In the genomic region with DNA sequence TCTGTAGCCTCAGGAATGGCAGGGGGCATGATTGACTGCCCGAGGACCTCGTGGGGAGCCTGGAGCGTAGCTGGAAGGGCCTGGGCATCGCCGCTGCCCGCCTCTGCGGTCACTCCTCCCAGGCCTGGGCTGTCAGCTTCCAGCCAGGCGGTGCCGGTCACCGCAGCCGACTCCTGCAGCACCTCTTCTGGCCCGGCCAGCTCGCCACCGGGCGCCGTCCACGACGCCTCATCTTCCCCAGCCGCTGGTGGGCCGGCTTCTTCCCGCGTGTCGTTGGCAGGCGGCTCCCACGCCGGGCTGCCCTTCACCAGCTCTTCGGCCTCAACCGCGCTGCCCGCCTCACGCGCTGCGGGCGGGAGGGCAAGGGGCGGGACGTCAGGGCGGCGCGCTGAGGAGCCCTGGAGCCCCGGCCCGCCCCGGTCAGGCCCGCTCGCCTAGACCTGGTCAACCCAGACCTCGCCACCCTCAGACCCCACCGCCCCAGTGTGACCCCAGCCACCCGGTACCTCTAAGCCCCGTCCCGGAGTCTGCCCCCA, we compare ENCODE assay signal across 8 cellular contexts. TPM values are rescaled to one million over a fixed set of nuclear protein-coding genes. Genes with fewer than 3 reads are reported as not detected.
A peak's percentile ranks its signal among the peaks of the same experiment; 100 is the strongest.
DNase-seq lines count a peak whose midpoint lies in the region; ATAC-seq, FAIRE-seq and TF ChIP-seq lines count a peak whose summit lies in the region.

No MANE protein-coding gene starts in this region.

- POLR2A ChIA-PET in SK-N-SH (lab: Yijun Ruan, JAX): no interaction called here

- H3K27me3 ChIP-seq in SK-N-SH (ENCODE audit: insufficient read depth) (peaks cover 7% of the 10 kb centered on the region; the same call in 1 of the 2 replicates), trophoblast cell (ENCODE audit: insufficient read depth, low read length) (peaks cover 30% of the 10 kb centered on the region)

- 3% methylated on average over 7 of the region's 49 CpGs for WGBS in SK-N-SH (ENCODE audit: low lambda C conversion rate)
- no CpG with 5 or more reads among the region's 49 CpGs for WGBS in trophoblast cell (ENCODE audit: extremely low coverage, insufficient coverage, insufficient read length)
- WGBS in lower leg skin, 2 donors: 7 to 15% methylated on average over 8 to 13 of the region's 49 CpGs

- no peak for TF ChIP-seq EP300 in SK-N-SH (IDR thresholded peaks at IDR 0.05; ENCODE audit: borderline replicate concordance in 1 of 2, low read depth in 1 of 2, low read length in 1 of 2)

- H3K79me2 ChIP-seq in SK-N-SH (ENCODE audit: insufficient read depth): no peaks in the 10 kb centered on the region
- H3K79me2 ChIP-seq in trophoblast cell (ENCODE audit: control insufficient read depth, insufficient read depth, low read length, poor library complexity): no peaks in the 10 kb centered on the region

- H3K36me3 ChIP-seq in SK-N-SH (replicated peaks in 1 of 2; ENCODE audit: control insufficient read depth in 1 of 2, insufficient read depth in 2 of 2, low read length in 1 of 2) (no peaks in the 10 kb centered on the region), trophoblast cell (ENCODE audit: control insufficient read depth in 1 of 2, insufficient read depth in 2 of 2, low read length in 2 of 2) (no peaks in the 10 kb centered on the region)

- H3K4me1 ChIP-seq in SK-N-SH (ENCODE audit: control insufficient read depth in 1 of 2, insufficient read depth in 2 of 2, low read depth in 1 of 2, low read length in 1 of 2) (peaks cover 0 to 13% of the 10 kb centered on the region in 2 experiments; a peak in 1 of 4 replicates), trophoblast cell (ENCODE audit: control insufficient read depth in 1 of 2, insufficient read depth in 2 of 2, low read length in 2 of 2) (peaks cover 7 to 10% of the 10 kb centered on the region in 2 experiments)

- no peak overlapping the region for H2AK5ac ChIP-seq in trophoblast cell (ENCODE audit: low read length)

- no peak for ATAC-seq in GM19452 (IDR thresholded peaks at IDR 0.05; ENCODE audit: unreplicated experiment)

- no peak for TF ChIP-seq POLR2A in lower leg skin (IDR thresholded peaks at IDR 0.05)
- no peak for TF ChIP-seq POLR2A in GM12891 (IDR thresholded peaks at IDR 0.05; ENCODE audit: low read depth, low read length)

- H3K27ac ChIP-seq in SK-N-SH (ENCODE audit: low read depth in 2 of 2, low read length in 1 of 2): no peak overlapping the region
- H3K27ac ChIP-seq in trophoblast cell (ENCODE audit: low read depth, low read length): no peak overlapping the region

- no peak overlapping the region for H4K91ac ChIP-seq in trophoblast cell (ENCODE audit: low read depth, low read length)

- H2BK120ac ChIP-seq in trophoblast cell (ENCODE audit: insufficient read depth, low read length, poor library complexity): no peak overlapping the region

- peak overlapping the region; percentile 82; the same call in 1 of the 2 replicates for H3K4me2 ChIP-seq in SK-N-SH
- peak overlapping the region; percentile 64 for H3K4me2 ChIP-seq in trophoblast cell (ENCODE audit: low read length)

- H3K9ac ChIP-seq in SK-N-SH (no peak overlapping the region), trophoblast cell (ENCODE audit: low read length) (no peak overlapping the region)

- no peaks in the 10 kb centered on the region for H3K9me3 ChIP-seq in SK-N-SH
- no peaks in the 10 kb centered on the region for H3K9me3 ChIP-seq in trophoblast cell (ENCODE audit: insufficient read depth, low read depth, low read length)

- no peak overlapping the region for H4K8ac ChIP-seq in trophoblast cell (ENCODE audit: low read depth, low read length)

- H3K14ac ChIP-seq in trophoblast cell (ENCODE audit: low read length): no peak overlapping the region

- TF ChIP-seq CTCF in SK-N-SH (IDR thresholded peaks at IDR 0.05) (no peak), foreskin fibroblast (IDR thresholded peaks at IDR 0.05; ENCODE audit: low read depth, low read length) (no peak), lower leg skin (IDR thresholded peaks at IDR 0.05) (no peak)

- H3K23ac ChIP-seq in trophoblast cell (ENCODE audit: low read length): no peak overlapping the region

- H2AFZ ChIP-seq in SK-N-SH (ENCODE audit: low read depth) (peak overlapping the region; percentile 82), trophoblast cell (ENCODE audit: insufficient read depth, low read length, poor library complexity) (peak overlapping the region; percentile 56)

- no peak overlapping the region for H2BK12ac ChIP-seq in trophoblast cell (ENCODE audit: low read length)

- DNase-seq in GM03348 (ENCODE audit: low spot score) (peak; percentile 51), SK-N-SH (peak; percentile 73), foreskin fibroblast (peak in 1 of 2 donors; percentile 42), trophoblast cell (peak in 1 of 2 donors; percentile 41), lower leg skin (ENCODE audit: low spot score in 2 of 2) (no peak), cerebellar nuclear complex (lab: John Stamatoyannopoulos, UW) (no peak), GM12891 (ENCODE audit: insufficient read length, low spot score) (no peak)

- intact Hi-C loops in lower leg skin (cut with DNase I; ENCODE audit: low total_unique reads): no loop called here

- no peak for TF ChIP-seq RAD21 in SK-N-SH (IDR thresholded peaks at IDR 0.05; ENCODE audit: low read length)

- no peaks in the 10 kb centered on the region for H3K9me2 ChIP-seq in SK-N-SH

- no peak overlapping the region for H2BK5ac ChIP-seq in trophoblast cell (ENCODE audit: low read depth, low read length, poor library complexity)

- CTCF ChIA-PET in SK-N-SH (lab: Yijun Ruan, JAX): interaction anchor here (0.7 to 1.5 kb wide), 4 partner anchors 16 to 101 kb away, joined by 3 to 4 read pairs (median 3); no protein-coding TSS in a partner anchor

- FAIRE-seq in GM12891 (lab: Jason Lieb, UNC): no peak

- H3K79me1 ChIP-seq in trophoblast cell (ENCODE audit: low read length): no peaks in the 10 kb centered on the region

- no peak overlapping the region for H3K4ac ChIP-seq in trophoblast cell (ENCODE audit: low read depth, low read length)

- no peaks in the 10 kb centered on the region for H4K20me1 ChIP-seq in SK-N-SH (ENCODE audit: insufficient read depth)

- H3K4me3 ChIP-seq in SK-N-SH (ENCODE audit: low read depth in 2 of 2, low read length in 1 of 2) (peak overlapping the region; percentile 37 to 57; a peak in 3 of 4 replicates), foreskin fibroblast (ENCODE audit: low read depth in 1 of 2, low read length in 2 of 2) (peak overlapping the region; percentile 37 to 49), trophoblast cell (ENCODE audit: low read depth, low read length) (peak overlapping the region; percentile 47), lower leg skin (ENCODE audit: low read depth, poor library complexity, severe bottlenecking) (no peak overlapping the region)

- H3K18ac ChIP-seq in trophoblast cell (ENCODE audit: low read length): no peak overlapping the region

- H3F3A ChIP-seq in SK-N-SH (replicated peaks; ENCODE audit: insufficient read depth): peaks cover 17% of the 10 kb centered on the region

- H4K12ac ChIP-seq in trophoblast cell (ENCODE audit: low read depth, low read length): no peak overlapping the region

TF ChIP-seq in SK-N-SH, 30 proteins besides CTCF, POLR2A, EP300 and RAD21:
- TF ChIP-seq TCF12 (IDR thresholded peaks at IDR 0.05) (no peak), POLR2AphosphoS5 (IDR thresholded peaks at IDR 0.05; ENCODE audit: low read depth, low read length) (no peak), RXRA (IDR thresholded peaks at IDR 0.05; ENCODE audit: borderline replicate concordance, low read depth) (no peak), MEF2A (IDR thresholded peaks at IDR 0.05; ENCODE audit: borderline replicate concordance, low read depth) (no peak), SMC3 (IDR thresholded peaks at IDR 0.05; ENCODE audit: low read depth, low read length) (no peak)
- TF ChIP-seq, protein P1, sequence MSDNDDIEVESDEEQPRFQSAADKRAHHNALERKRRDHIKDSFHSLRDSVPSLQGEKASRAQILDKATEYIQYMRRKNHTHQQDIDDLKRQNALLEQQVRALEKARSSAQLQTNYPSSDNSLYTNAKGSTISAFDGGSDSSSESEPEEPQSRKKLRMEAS (IDR thresholded peaks at IDR 0.05; ENCODE audit: low read depth): peak; percentile 72; the same call in 1 of the 2 replicates
- TF ChIP-seq, protein P2, sequence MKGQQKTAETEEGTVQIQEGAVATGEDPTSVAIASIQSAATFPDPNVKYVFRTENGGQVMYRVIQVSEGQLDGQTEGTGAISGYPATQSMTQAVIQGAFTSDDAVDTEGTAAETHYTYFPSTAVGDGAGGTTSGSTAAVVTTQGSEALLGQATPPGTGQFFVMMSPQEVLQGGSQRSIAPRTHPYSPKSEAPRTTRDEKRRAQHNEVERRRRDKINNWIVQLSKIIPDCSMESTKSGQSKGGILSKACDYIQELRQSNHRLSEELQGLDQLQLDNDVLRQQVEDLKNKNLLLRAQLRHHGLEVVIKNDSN (IDR thresholded peaks at IDR 0.05; ENCODE audit: borderline replicate concordance, low read depth): no peak
TF ChIP-seq in SK-N-SH: peak in this region for 1.

TF ChIP-seq in GM12891, 5 proteins besides CTCF, POLR2A, EP300 and RAD21:
- no peak for TF ChIP-seq TAF1 (IDR thresholded peaks at IDR 0.05; ENCODE audit: low read depth, low read length)
- no peak for TF ChIP-seq SPI1 (IDR thresholded peaks at IDR 0.05; ENCODE audit: low read depth, low read length)
- TF ChIP-seq POU2F2 (IDR thresholded peaks at IDR 0.05; ENCODE audit: low read depth, low read length): no peak
- TF ChIP-seq POLR2AphosphoS5 (IDR thresholded peaks at IDR 0.05; ENCODE audit: low read depth, low read length): no peak
- TF ChIP-seq PAX5 (IDR thresholded peaks at IDR 0.05; ENCODE audit: insufficient read depth, low read length, severe bottlenecking): no peak

RNA-seq across cellular contexts. Expression of a gene that starts 1.0 kb away (rescaled TPM):
- 0.36 and 0.58 TPM in 2 replicates for polyA plus RNA-seq in SK-N-SH (2012; rRNA removed)
- 0.39 and 0.50 TPM in 2 replicates for polyA plus RNA-seq in SK-N-SH (2012; cell fraction: cytosol; rRNA removed)
- 0.32 and 0.46 TPM in 2 replicates for polyA plus RNA-seq in SK-N-SH (2012; cell fraction: nucleus; rRNA removed)
- 0.57 and 0.76 TPM in 2 replicates for polyA plus RNA-seq in trophoblast cell (2013)
- 1 to 10 TPM in 1 of 4 donors, under 1 TPM in 3; 0.30 to 3.2 (median 0.96) TPM for total RNA-seq in lower leg skin
- 0.14 TPM for polyA plus RNA-seq in GM12891 (2012; ENCODE audit: low read depth, missing spikeins)

Comparison
In these comparisons a context has a peak if more than half of its experiments do, and no peak if none do; other contexts are left out.
1. DNase-seq: peak in GM03348 (single experiment) and SK-N-SH (single experiment); none in lower leg skin (0 of 2), cerebellar nuclear complex (0 of 2) and GM12891 (single experiment).